18 cellular contexts compared by ENCODE assay signal in the genomic region with DNA sequence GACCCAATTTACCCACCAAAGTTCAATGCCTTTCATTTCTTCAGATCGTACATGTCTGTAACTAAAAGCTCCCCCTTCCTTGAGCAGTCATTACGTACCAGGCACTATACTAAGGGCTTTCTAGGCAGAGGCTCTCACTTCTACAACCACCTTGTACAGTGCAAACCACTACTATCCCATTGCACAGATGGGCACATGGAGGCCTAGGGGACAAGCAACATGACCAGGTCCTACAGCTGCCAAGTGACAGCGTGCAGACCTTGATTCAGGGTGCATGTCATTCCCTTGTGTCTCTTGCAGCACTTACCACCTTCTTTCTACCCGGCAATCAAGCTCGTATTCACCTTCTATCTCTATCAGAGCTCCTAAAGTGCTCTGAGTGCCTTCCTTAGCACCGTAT.
"Had no signal": no experiment of that assay in that cellular context is flagged by ENCODE, and none has a peak within 500 bp of the region (broad histone marks: within the 10 kb centered on the region; RNA-seq: fewer than 3 reads in every experiment).

No MANE protein-coding gene starts in this region.

- H3K4me3 Mint-ChIP-seq: activated CD8-positive, alpha-beta T cell treated with anti-CD3 and anti-CD28 coated beads, Interleukin-2, amount 10 ng/mL, durations not matched to agents 7 days and 5 days; activated naive CD8-positive, alpha-beta T cell treated with anti-CD3 and anti-CD28 coated beads, Interleukin-2, amount 50 U/mL, for 24 hours; activated T-helper 1 cell treated with anti-CD3 and anti-CD28 coated beads, Interleukin-12 subunit alpha, Interleukin-12 subunit beta, Interleukin-2, Interleukin-4 antibody, amounts not matched to agents 30 ng/mL and 10 ng/mL and 1 ng/mL, durations not matched to agents 14 hours and 24 hours and 36 hours; naive B cell; T-cell had no signal

- H3K27ac Mint-ChIP-seq: activated CD8-positive, alpha-beta T cell treated with anti-CD3 and anti-CD28 coated beads, Interleukin-2, amount 10 ng/mL, durations not matched to agents 7 days and 5 days; activated naive CD8-positive, alpha-beta T cell treated with anti-CD3 and anti-CD28 coated beads, Interleukin-2, amount 50 U/mL, for 24 hours; activated T-helper 1 cell treated with anti-CD3 and anti-CD28 coated beads, Interleukin-12 subunit alpha, Interleukin-12 subunit beta, Interleukin-2, Interleukin-4 antibody, amounts not matched to agents 30 ng/mL and 10 ng/mL and 1 ng/mL, durations not matched to agents 14 hours and 24 hours and 36 hours; naive B cell; progenitor cell of endocrine pancreas; T-cell had no signal

- ATAC-seq: activated CD8-positive, alpha-beta T cell treated with anti-CD3 and anti-CD28 coated beads, Interleukin-2, amount 10 ng/mL, durations not matched to agents 7 days and 5 days; activated naive CD8-positive, alpha-beta T cell treated with anti-CD3 and anti-CD28 coated beads, Interleukin-2, amount 50 U/mL, for 24 hours; left lobe of liver; lower lobe of right lung; stimulated activated naive CD8-positive, alpha-beta T cell treated with anti-CD3 and anti-CD28 coated beads, Interleukin-15, Interleukin-2, amounts not matched to agents 100 U/mL and 50 U/mL, for 24 hours; T-cell had no signal

- DNase-seq: activated CD4-positive, alpha-beta T cell treated with anti-CD3 and anti-CD28 coated beads for 1 hour; activated CD4-positive, alpha-beta T cell treated with anti-CD3 and anti-CD28 coated beads, Interleukin-2, amount 50 U/mL, for 1 hour; activated CD8-positive, alpha-beta T cell treated with anti-CD3 and anti-CD28 coated beads, Interleukin-2, amount 10 ng/mL, durations not matched to agents 7 days and 5 days; activated gamma-delta T cell; activated naive CD4-positive, alpha-beta T cell treated with anti-CD3 and anti-CD28 coated beads, Interleukin-2, amount 50 U/mL, for 16 hours; activated naive CD8-positive, alpha-beta T cell treated with anti-CD3 and anti-CD28 coated beads, Interleukin-2, amount 50 U/mL, for 24 hours; dermis blood vessel endothelial cell; effector CD8-positive, alpha-beta T cell; lower lobe of right lung; naive B cell; occipital lobe; stimulated activated CD4-positive, alpha-beta T cell treated with anti-CD3 and anti-CD28 coated beads, Interleukin-4, amount 100 ng/mL, for 24 hours; stimulated activated naive CD8-positive, alpha-beta T cell treated with anti-CD3 and anti-CD28 coated beads, Interleukin-15, Interleukin-2, amounts not matched to agents 100 U/mL and 50 U/mL, for 24 hours; T-cell had no signal

- H3K36me3 ChIP-seq: lower lobe of right lung had no signal

- H3K9me3 ChIP-seq: lower lobe of right lung had no signal

- H3K4me1 Mint-ChIP-seq: activated naive CD8-positive, alpha-beta T cell treated with anti-CD3 and anti-CD28 coated beads, Interleukin-2, amount 50 U/mL, for 24 hours; naive B cell had no signal

- H3K36me3 Mint-ChIP-seq: naive B cell, T-cell had no signal

- H3K4me1 ChIP-seq: lower lobe of right lung had no signal

- H3K27me3 Mint-ChIP-seq: progenitor cell of endocrine pancreas, type B pancreatic cell had no signal

- H3K27ac ChIP-seq: lower lobe of right lung had no signal

- H3K4me3 ChIP-seq: lower lobe of right lung had no signal

- H3K9me3 Mint-ChIP-seq: activated naive CD8-positive, alpha-beta T cell treated with anti-CD3 and anti-CD28 coated beads, Interleukin-2, amount 50 U/mL, for 24 hours; activated T-helper 1 cell treated with anti-CD3 and anti-CD28 coated beads, Interleukin-12 subunit alpha, Interleukin-12 subunit beta, Interleukin-2, Interleukin-4 antibody, amounts not matched to agents 30 ng/mL and 10 ng/mL and 1 ng/mL, durations not matched to agents 14 hours and 24 hours and 36 hours had no signal
